Comparison of ENCODE assay signal across 1 cellular context in the genomic region with DNA sequence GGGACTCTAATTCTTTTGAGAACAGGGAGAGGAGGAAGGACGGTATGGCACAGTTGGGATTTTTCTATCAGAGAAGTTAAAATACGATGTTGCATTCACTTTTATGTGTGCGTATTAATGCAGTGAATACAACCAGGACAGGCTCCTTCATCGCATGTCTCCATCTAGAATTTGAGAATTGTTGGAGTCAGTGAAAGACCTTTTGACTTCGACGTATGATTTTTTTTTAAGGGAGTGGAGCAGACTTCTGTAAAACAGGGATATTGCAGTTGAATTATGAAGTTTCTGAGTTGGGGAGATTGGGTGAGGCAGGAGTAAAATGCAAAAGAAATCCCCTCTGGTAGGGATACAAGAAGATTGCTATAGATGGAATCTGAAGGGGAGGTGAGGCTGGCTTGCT.
TF ChIP-seq lines count a peak whose summit lies in the region.

No MANE protein-coding gene starts in this region.

TF ChIP-seq in IMR-90, 13 proteins besides CTCF, POLR2A, EP300 and RAD21 (continued from another document):
- TF ChIP-seq, protein P1, sequence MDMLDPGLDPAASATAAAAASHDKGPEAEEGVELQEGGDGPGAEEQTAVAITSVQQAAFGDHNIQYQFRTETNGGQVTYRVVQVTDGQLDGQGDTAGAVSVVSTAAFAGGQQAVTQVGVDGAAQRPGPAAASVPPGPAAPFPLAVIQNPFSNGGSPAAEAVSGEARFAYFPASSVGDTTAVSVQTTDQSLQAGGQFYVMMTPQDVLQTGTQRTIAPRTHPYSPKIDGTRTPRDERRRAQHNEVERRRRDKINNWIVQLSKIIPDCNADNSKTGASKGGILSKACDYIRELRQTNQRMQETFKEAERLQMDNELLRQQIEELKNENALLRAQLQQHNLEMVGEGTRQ (IDR thresholded peaks at IDR 0.05; ENCODE audit: low read depth, low read length): no peak
- no peak for TF ChIP-seq MAZ (IDR thresholded peaks at IDR 0.05; ENCODE audit: borderline replicate concordance, low read depth, low read length)
- TF ChIP-seq CEBPB (IDR thresholded peaks at IDR 0.05; ENCODE audit: low read depth, low read length): no peak
- no peak for TF ChIP-seq SMC3 (IDR thresholded peaks at IDR 0.05; ENCODE audit: low read depth, low read length)
